ENCODE assay signal across 8 cellular contexts in the genomic region with DNA sequence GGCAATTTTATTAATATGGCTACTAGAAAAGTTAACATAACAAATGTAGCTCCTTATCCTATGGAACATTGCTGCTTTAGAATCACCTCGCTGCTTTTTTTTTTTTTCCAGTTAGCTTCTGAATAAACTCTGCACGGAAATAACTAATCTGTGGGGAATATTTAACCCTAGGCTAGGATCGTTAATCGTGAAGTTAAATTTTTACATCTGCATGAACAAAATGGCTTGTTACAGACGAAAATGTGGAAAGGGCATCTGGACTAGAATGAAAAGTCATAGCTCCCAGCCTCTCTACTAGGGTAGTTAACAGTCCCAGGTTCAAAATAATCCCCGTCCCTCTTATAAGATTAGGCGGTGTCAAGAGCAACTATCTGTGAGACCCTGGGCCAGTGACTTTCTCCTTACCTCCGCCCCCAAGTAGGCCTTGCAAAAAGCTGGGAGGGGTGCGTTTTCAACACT. TPM values are rescaled to one million over a fixed set of nuclear protein-coding genes. Genes with fewer than 3 reads are reported as not detected.
DNase-seq lines count a peak whose midpoint lies in the region; ATAC-seq and TF ChIP-seq lines count a peak whose summit lies in the region.

No MANE protein-coding gene starts in this region.

- peak; percentile 22 for ATAC-seq in HG02623 (IDR thresholded peaks at IDR 0.05; ENCODE audit: unreplicated experiment)

- CTCF ChIA-PET in BJ (lab: Yijun Ruan, JAX) = interaction anchor here (0.6 to 2.0 kb wide), 9 partner anchors 13 to 371 kb away, joined by 3 to 8 read pairs (median 3); partner anchors contain the start of gene SLC22A4

- no peaks in the 10 kb centered on the region for H3K9me3 ChIP-seq in testis

- TF ChIP-seq CTCF in BJ (IDR thresholded peaks at IDR 0.05; ENCODE audit: insufficient read depth, low read depth, low read length) (no peak), testis (IDR thresholded peaks at IDR 0.05) (no peak)

- H3K27me3 Mint-ChIP-seq in activated naive CD8-positive, alpha-beta T cell treated with anti-CD3 and anti-CD28 coated beads for 36 hours = no peaks in the 10 kb centered on the region

- H3K36me3 ChIP-seq in BJ (ENCODE audit: control insufficient read depth, insufficient read depth, low read length) (no peaks in the 10 kb centered on the region), testis (ENCODE audit: low read depth, missing control alignments) (no peaks in the 10 kb centered on the region)

- peaks cover 20% of the 10 kb centered on the region for H3K4me1 Mint-ChIP-seq in activated naive CD8-positive, alpha-beta T cell treated with anti-CD3 and anti-CD28 coated beads for 36 hours

- H3K27me3 ChIP-seq in BJ (ENCODE audit: control insufficient read depth, insufficient read depth, low read length) (no peaks in the 10 kb centered on the region), layer of hippocampus (ENCODE audit: control insufficient read depth, insufficient read depth, low read length) (no peaks in the 10 kb centered on the region), testis (no peaks in the 10 kb centered on the region)

- POLR2A ChIA-PET in BJ (lab: Charles Lee) = interaction anchor here (0.5 to 0.7 kb wide), 2 partner anchors 104 to 590 kb away, joined by 4 to 5 read pairs; no protein-coding TSS in a partner anchor

- intact Hi-C loops in testis (cut with DNase I; ENCODE audit: low total_unique reads) = no loop called here

- H3K4me3 Mint-ChIP-seq in activated naive CD8-positive, alpha-beta T cell treated with anti-CD3 and anti-CD28 coated beads for 36 hours = peak overlapping the region; percentile 83

- H3K4me3 ChIP-seq in BJ (ENCODE audit: low read depth, low read length) (peak overlapping the region; percentile 59), testis (peak overlapping the region; percentile 79 to 80)

- H3K36me3 Mint-ChIP-seq in activated naive CD8-positive, alpha-beta T cell treated with anti-CD3 and anti-CD28 coated beads for 36 hours = peaks cover 3% of the 10 kb centered on the region

- no peaks in the 10 kb centered on the region for H3K9me3 Mint-ChIP-seq in activated naive CD8-positive, alpha-beta T cell treated with anti-CD3 and anti-CD28 coated beads for 36 hours

- no peak for TF ChIP-seq POLR2A in testis (IDR thresholded peaks at IDR 0.05)

- H3K27ac Mint-ChIP-seq in activated naive CD8-positive, alpha-beta T cell treated with anti-CD3 and anti-CD28 coated beads for 36 hours = peak overlapping the region; percentile 81

- DNase-seq in BJ (ENCODE audit: low read depth) (no peak), testis (no peak), NCI-H345 treated with DMSO at 0.1 percent for 48 hours (lab: John Stamatoyannopoulos, UW; ENCODE audit: unreplicated experiment) (no peak), putamen (ENCODE audit: low spot score) (no peak), NCI-H69 (lab: John Stamatoyannopoulos, UW) (no peak)
- no peak for DNase-seq in activated naive CD8-positive, alpha-beta T cell treated with anti-CD3 and anti-CD28 coated beads for 36 hours

- WGBS in testis, 2 donors = 6 to 7% methylated on average over 7 to 9 of the region's 9 CpGs

- peaks cover 6% of the 10 kb centered on the region for H3K4me1 ChIP-seq in testis

- peak overlapping the region; percentile 62 for H3K27ac ChIP-seq in layer of hippocampus (ENCODE audit: low read depth, low read length)
- peak overlapping the region; percentile 81 to 89 for H3K27ac ChIP-seq in testis

RNA-seq across cellular contexts. Expression of gene SLC22A5, which starts 0.5 kb away (rescaled TPM):
- polyA plus RNA-seq in BJ (2011; rRNA removed) (9.3 and 13.8 TPM in 2 replicates), testis (ENCODE audit: insufficient read depth, low read depth, low replicate concordance) (11.9 TPM)
- 7.4 and 18.1 TPM in 2 replicates for polyA minus RNA-seq in BJ (2011; rRNA and poly(A)+ RNA removed)
- total RNA-seq in activated naive CD8-positive, alpha-beta T cell treated with anti-CD3 and anti-CD28 coated beads for 36 hours = 1 to 10 TPM; 3.7 to 4.5 TPM
- total RNA-seq in testis = 10 to 100 TPM in 1 of 2 donors, 1 to 10 TPM in 1; 9.5 to 11.8 TPM
